ENCODE assay signal across 12 cellular contexts in genomic region chr1:225450491-225451191, GRCh38. TPM values are rescaled to one million over a fixed set of nuclear protein-coding genes. Genes with fewer than 3 reads are reported as not detected.
DNase-seq lines count a peak whose midpoint lies in the region; ATAC-seq lines count a peak whose summit lies in the region.
"Had no signal": no experiment of that assay in that cellular context is flagged by ENCODE, and none has a peak within 500 bp of the region (broad histone marks: within the 10 kb centered on the region; RNA-seq: fewer than 3 reads in every experiment).

No MANE protein-coding gene starts in this region.

- DNase-seq in activated T-cell treated with anti-CD3 and anti-CD28 coated beads, Interleukin-2, amount 50 U/mL, for 24 hours, result peak; percentile 38
- no peak for DNase-seq in activated T-cell treated with anti-CD3 and anti-CD28 coated beads, Interleukin-2, amount 50 U/mL, for 72 hours
- no peak for DNase-seq in activated CD4-positive, alpha-beta memory T cell treated with anti-CD3 and anti-CD28 coated beads, Interleukin-2, amount 10 ng/mL, durations not matched to agents 7 days and 5 days
- DNase-seq in left colon (peak; percentile 28 to 58), OCI-M2 (lab: John Stamatoyannopoulos, UW; ENCODE audit: unreplicated experiment) (no peak)
- DNase-seq in stimulated activated effector memory CD8-positive, alpha-beta T cell treated with anti-CD3 and anti-CD28 coated beads, Interleukin-12 subunit alpha, Interleukin-12 subunit beta, amount 100 ng/mL, for 72 hours (ENCODE audit: low spot score in 2 of 2), result no peak
- DNase-seq: activated B cell treated with CpG ODN at 0.5 μM for 24 hours, gastrocnemius medialis, NCI-H1048 had no signal

- H3K27me3 Mint-ChIP-seq in activated T-cell treated with anti-CD3 and anti-CD28 coated beads, Interleukin-2, amount 50 U/mL, for 24 hours, result no peaks in the 10 kb centered on the region
- H3K27me3 Mint-ChIP-seq in activated T-cell treated with anti-CD3 and anti-CD28 coated beads, Interleukin-2, amount 50 U/mL, for 72 hours (ENCODE audit: low read depth), result no peaks in the 10 kb centered on the region
- H3K27me3 Mint-ChIP-seq in activated CD4-positive, alpha-beta memory T cell treated with anti-CD3 and anti-CD28 coated beads, Interleukin-2, amount 10 ng/mL, durations not matched to agents 7 days and 5 days, result no peaks in the 10 kb centered on the region
- H3K27me3 Mint-ChIP-seq: activated B cell treated with CpG ODN at 0.5 μM for 24 hours; activated naive CD8-positive, alpha-beta T cell had no signal

- no peak overlapping the region for H3K4me3 Mint-ChIP-seq in activated T-cell treated with anti-CD3 and anti-CD28 coated beads, Interleukin-2, amount 50 U/mL, for 24 hours
- no peak overlapping the region for H3K4me3 Mint-ChIP-seq in activated T-cell treated with anti-CD3 and anti-CD28 coated beads, Interleukin-2, amount 50 U/mL, for 72 hours
- H3K4me3 Mint-ChIP-seq in activated CD4-positive, alpha-beta memory T cell treated with anti-CD3 and anti-CD28 coated beads, Interleukin-2, amount 10 ng/mL, durations not matched to agents 7 days and 5 days, result no peak overlapping the region
- no peak overlapping the region for H3K4me3 Mint-ChIP-seq in stimulated activated effector memory CD8-positive, alpha-beta T cell treated with anti-CD3 and anti-CD28 coated beads, Interleukin-12 subunit alpha, Interleukin-12 subunit beta, amount 100 ng/mL, for 72 hours
- H3K4me3 Mint-ChIP-seq: activated B cell treated with CpG ODN at 0.5 μM for 24 hours; activated naive CD8-positive, alpha-beta T cell had no signal

- H3K36me3 Mint-ChIP-seq in activated T-cell treated with anti-CD3 and anti-CD28 coated beads, Interleukin-2, amount 50 U/mL, for 24 hours (ENCODE audit: low read depth), result no peaks in the 10 kb centered on the region
- H3K36me3 Mint-ChIP-seq in activated T-cell treated with anti-CD3 and anti-CD28 coated beads, Interleukin-2, amount 50 U/mL, for 72 hours (ENCODE audit: insufficient read depth in 2 of 2), result peaks cover 1 to 4% of the 10 kb centered on the region in 2 donors
- no peaks in the 10 kb centered on the region for H3K36me3 Mint-ChIP-seq in activated CD4-positive, alpha-beta memory T cell treated with anti-CD3 and anti-CD28 coated beads, Interleukin-2, amount 10 ng/mL, durations not matched to agents 7 days and 5 days (ENCODE audit: low read depth)
- H3K36me3 Mint-ChIP-seq in stimulated activated effector memory CD8-positive, alpha-beta T cell treated with anti-CD3 and anti-CD28 coated beads, Interleukin-12 subunit alpha, Interleukin-12 subunit beta, amount 100 ng/mL, for 72 hours, result no peaks in the 10 kb centered on the region
- H3K36me3 Mint-ChIP-seq: activated naive CD8-positive, alpha-beta T cell had no signal

- intact Hi-C loops in left colon (cut with DNase I, micrococcal nuclease), result no loop called here

- H3K27ac Mint-ChIP-seq in activated T-cell treated with anti-CD3 and anti-CD28 coated beads, Interleukin-2, amount 50 U/mL, for 24 hours, result no peak overlapping the region
- H3K27ac Mint-ChIP-seq in activated T-cell treated with anti-CD3 and anti-CD28 coated beads, Interleukin-2, amount 50 U/mL, for 72 hours, result no peak overlapping the region
- H3K27ac Mint-ChIP-seq in activated CD4-positive, alpha-beta memory T cell treated with anti-CD3 and anti-CD28 coated beads, Interleukin-2, amount 10 ng/mL, durations not matched to agents 7 days and 5 days, result peak overlapping the region; percentile 45
- peak overlapping the region; percentile 72 for H3K27ac Mint-ChIP-seq in stimulated activated effector memory CD8-positive, alpha-beta T cell treated with anti-CD3 and anti-CD28 coated beads, Interleukin-12 subunit alpha, Interleukin-12 subunit beta, amount 100 ng/mL, for 72 hours
- H3K27ac Mint-ChIP-seq: activated B cell treated with CpG ODN at 0.5 μM for 24 hours; activated naive CD8-positive, alpha-beta T cell had no signal

- H3K4me1 Mint-ChIP-seq in activated T-cell treated with anti-CD3 and anti-CD28 coated beads, Interleukin-2, amount 50 U/mL, for 24 hours (ENCODE audit: low read depth), result peaks cover 60% of the 10 kb centered on the region
- H3K4me1 Mint-ChIP-seq in activated T-cell treated with anti-CD3 and anti-CD28 coated beads, Interleukin-2, amount 50 U/mL, for 72 hours (ENCODE audit: low read depth), result peaks cover 61% of the 10 kb centered on the region
- H3K4me1 Mint-ChIP-seq in activated CD4-positive, alpha-beta memory T cell treated with anti-CD3 and anti-CD28 coated beads, Interleukin-2, amount 10 ng/mL, durations not matched to agents 7 days and 5 days, result peaks cover 56% of the 10 kb centered on the region
- H3K4me1 Mint-ChIP-seq in stimulated activated effector memory CD8-positive, alpha-beta T cell treated with anti-CD3 and anti-CD28 coated beads, Interleukin-12 subunit alpha, Interleukin-12 subunit beta, amount 100 ng/mL, for 72 hours, result peaks cover 61% of the 10 kb centered on the region

- ATAC-seq in activated T-cell treated with anti-CD3 and anti-CD28 coated beads, Interleukin-2, amount 50 U/mL, for 72 hours (replicated peaks in 1 of 2), result no peak
- ATAC-seq in left colon (no peak), GM21360 (IDR thresholded peaks at IDR 0.05; ENCODE audit: unreplicated experiment) (no peak), HG03045 (IDR thresholded peaks at IDR 0.05; ENCODE audit: unreplicated experiment) (no peak)
- no peak for ATAC-seq in stimulated activated effector memory CD8-positive, alpha-beta T cell treated with anti-CD3 and anti-CD28 coated beads, Interleukin-12 subunit alpha, Interleukin-12 subunit beta, amount 100 ng/mL, for 72 hours
- ATAC-seq: gastrocnemius medialis had no signal

- no peaks in the 10 kb centered on the region for H3K9me3 Mint-ChIP-seq in activated T-cell treated with anti-CD3 and anti-CD28 coated beads, Interleukin-2, amount 50 U/mL, for 24 hours
- H3K9me3 Mint-ChIP-seq in activated T-cell treated with anti-CD3 and anti-CD28 coated beads, Interleukin-2, amount 50 U/mL, for 72 hours, result no peaks in the 10 kb centered on the region
- no peaks in the 10 kb centered on the region for H3K9me3 Mint-ChIP-seq in activated CD4-positive, alpha-beta memory T cell treated with anti-CD3 and anti-CD28 coated beads, Interleukin-2, amount 10 ng/mL, durations not matched to agents 7 days and 5 days
- H3K9me3 Mint-ChIP-seq in stimulated activated effector memory CD8-positive, alpha-beta T cell treated with anti-CD3 and anti-CD28 coated beads, Interleukin-12 subunit alpha, Interleukin-12 subunit beta, amount 100 ng/mL, for 72 hours, result no peaks in the 10 kb centered on the region
- H3K9me3 Mint-ChIP-seq: activated B cell treated with CpG ODN at 0.5 μM for 24 hours had no signal

- POLR2A ChIA-PET in activated CD4-positive, alpha-beta memory T cell treated with anti-CD3 and anti-CD28 coated beads, Interleukin-2, amount 10 ng/mL, durations not matched to agents 7 days and 5 days (lab: Charles Lee), result interaction anchor here (1.1 to 3.2 kb wide), 5 partner anchors 10 to 24 kb away, joined by 4 to 19 read pairs (median 11); partner anchors contain the start of gene LBR

- CTCF ChIA-PET in activated CD4-positive, alpha-beta memory T cell treated with anti-CD3 and anti-CD28 coated beads, Interleukin-2, amount 10 ng/mL, durations not matched to agents 7 days and 5 days (lab: Charles Lee), result interaction anchor here (0.9 to 2.0 kb wide), 4 partner anchors 12 to 24 kb away, joined by 3 to 8 read pairs (median 4); no protein-coding TSS in a partner anchor

RNA-seq across cellular contexts. Expression of gene LBR, which starts 22.8 kb away (rescaled TPM):
- total RNA-seq in activated T-cell treated with anti-CD3 and anti-CD28 coated beads, Interleukin-2, amount 50 U/mL, for 72 hours, result 100 to 1,000 TPM; 152 to 163 TPM
- 100 to 1,000 TPM; 251 to 259 TPM for total RNA-seq in activated CD4-positive, alpha-beta memory T cell treated with anti-CD3 and anti-CD28 coated beads, Interleukin-2, amount 10 ng/mL, durations not matched to agents 7 days and 5 days
- total RNA-seq in left colon, result 10 to 100 TPM; 85.2 to 88.5 TPM

Comparison
In these comparisons a context has a peak if more than half of its experiments do, and no peak if none do; other contexts are left out.
1. DNase-seq: peak in activated T-cell treated with anti-CD3 and anti-CD28 coated beads, Interleukin-2, amount 50 U/mL, for 24 hours (single experiment) and left colon (2 of 2); none in activated T-cell treated with anti-CD3 and anti-CD28 coated beads, Interleukin-2, amount 50 U/mL, for 72 hours (0 of 2), activated CD4-positive, alpha-beta memory T cell treated with anti-CD3 and anti-CD28 coated beads, Interleukin-2, amount 10 ng/mL, durations not matched to agents 7 days and 5 days (single experiment), stimulated activated effector memory CD8-positive, alpha-beta T cell treated with anti-CD3 and anti-CD28 coated beads, Interleukin-12 subunit alpha, Interleukin-12 subunit beta, amount 100 ng/mL, for 72 hours (0 of 2) and OCI-M2 (single experiment).
2. H3K27ac Mint-ChIP-seq: peak in activated CD4-positive, alpha-beta memory T cell treated with anti-CD3 and anti-CD28 coated beads, Interleukin-2, amount 10 ng/mL, durations not matched to agents 7 days and 5 days (single experiment) and stimulated activated effector memory CD8-positive, alpha-beta T cell treated with anti-CD3 and anti-CD28 coated beads, Interleukin-12 subunit alpha, Interleukin-12 subunit beta, amount 100 ng/mL, for 72 hours (single experiment); none in activated T-cell treated with anti-CD3 and anti-CD28 coated beads, Interleukin-2, amount 50 U/mL, for 24 hours (single experiment) and activated T-cell treated with anti-CD3 and anti-CD28 coated beads, Interleukin-2, amount 50 U/mL, for 72 hours (single experiment).